ENCODE assay signal across 17 cellular contexts in the genomic region with DNA sequence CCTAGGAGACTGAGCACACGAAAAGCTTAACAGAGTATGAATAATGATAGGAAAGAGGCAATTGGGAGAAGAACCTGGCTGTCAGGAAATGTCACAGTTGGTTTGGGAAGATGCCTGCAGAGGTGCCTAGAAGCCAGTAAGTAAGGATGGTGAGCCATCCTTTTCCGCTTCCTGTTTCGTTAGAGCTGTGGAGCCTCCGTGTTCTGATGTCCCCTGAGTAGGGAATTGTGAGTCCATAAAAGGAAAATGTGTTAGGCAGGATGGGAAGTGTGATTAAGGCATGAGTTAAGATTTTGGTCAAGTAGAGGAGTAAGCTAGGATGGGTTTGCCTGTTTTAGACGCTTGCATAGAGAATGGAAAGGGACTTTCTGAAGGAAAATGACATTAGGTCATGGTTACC. TPM values are rescaled to one million over a fixed set of nuclear protein-coding genes. Genes with fewer than 3 reads are reported as not detected.
A peak's percentile ranks its signal among the peaks of the same experiment; 100 is the strongest.
DNase-seq lines count a peak whose midpoint lies in the region; ATAC-seq and TF ChIP-seq lines count a peak whose summit lies in the region.
"Had no signal": no experiment of that assay in that cellular context is flagged by ENCODE, and none has a peak within 500 bp of the region (broad histone marks: within the 10 kb centered on the region; RNA-seq: fewer than 3 reads in every experiment).

No MANE protein-coding gene starts in this region.

- H3K27me3 Mint-ChIP-seq in nephron (ENCODE audit: low read depth): no peaks in the 10 kb centered on the region

- ATAC-seq in HG03196 (IDR thresholded peaks at IDR 0.05; ENCODE audit: unreplicated experiment): no peak

- peaks cover 17% of the 10 kb centered on the region for H3K36me3 Mint-ChIP-seq in nephron (ENCODE audit: low read depth)

- no peaks in the 10 kb centered on the region for H3K27me3 ChIP-seq in HAP-1 (ENCODE audit: low read depth)
- H3K27me3 ChIP-seq: transverse colon had no signal

- H3K36me3 ChIP-seq in HAP-1 (replicated peaks): peaks cover 5% of the 10 kb centered on the region; the same call in 1 of the 2 replicates
- H3K36me3 ChIP-seq: transverse colon had no signal

- DNase-seq in A172 (ENCODE audit: low spot score) (peak; percentile 49), RKO (ENCODE audit: low spot score) (peak; percentile 45), fibroblast of mammary gland (ENCODE audit: low read depth) (peak; percentile 63), medulla oblongata (ENCODE audit: extremely low spot score) (no peak), HAP-1 (ENCODE audit: low spot score in 2 of 2) (no peak)
- DNase-seq in central memory CD4-positive, alpha-beta T cell: no peak
- DNase-seq: 8988T; activated CD4-positive, CD25-positive, alpha-beta regulatory T cell; activated T-cell treated with anti-CD3 and anti-CD28 coated beads for 4 hours; Caco-2; kidney glomerular epithelial cell; NCI-H1930; transverse colon had no signal

- H3K4me3 ChIP-seq in fibroblast of mammary gland (ENCODE audit: control insufficient read depth, low read depth, low read length): no peak overlapping the region
- H3K4me3 ChIP-seq in HAP-1: no peak overlapping the region
- H3K4me3 ChIP-seq: SK-N-MC, transverse colon had no signal

- TF ChIP-seq CTCF in fibroblast of mammary gland (conservative IDR thresholded peaks at IDR 0.05; ENCODE audit: control insufficient read depth, insufficient read depth, low read depth, low read length) (no peak), nephron (IDR thresholded peaks at IDR 0.05; ENCODE audit: unreplicated experiment in 3 of 3) (no peak)

- H3K4me3 Mint-ChIP-seq in nephron: no peak overlapping the region
- H3K4me3 Mint-ChIP-seq: neural crest cell had no signal

- H3K4me1 Mint-ChIP-seq in nephron: peaks cover 27% of the 10 kb centered on the region

- in situ Hi-C loops in HAP-1 (cut with MboI; ENCODE audit: low sequenced_read_pairs): no loop called here

- peak overlapping the region in 2 of 3 experiments; percentile 0 to 8 for H3K27ac Mint-ChIP-seq in nephron

- H3K4me1 ChIP-seq in HAP-1: peaks cover 12% of the 10 kb centered on the region; the same call in 1 of the 2 replicates
- H3K4me1 ChIP-seq: Caco-2 had no signal

- no peaks in the 10 kb centered on the region for H3K9me3 Mint-ChIP-seq in nephron
- H3K9me3 Mint-ChIP-seq: neural crest cell had no signal

- no peaks in the 10 kb centered on the region for H3K9me3 ChIP-seq in HAP-1
- H3K9me3 ChIP-seq: Caco-2, transverse colon had no signal

RNA-seq across cellular contexts. Expression of a gene that starts 9.0 kb away (rescaled TPM):
- total RNA-seq in A172 (2014; rRNA removed; shearing (Covaris generic)): 209 and 218 TPM in 2 replicates

Comparison
In these comparisons a context has a peak if more than half of its experiments do, and no peak if none do; other contexts are left out.
1. DNase-seq: peak in A172 (single experiment), RKO (single experiment) and fibroblast of mammary gland (single experiment); none in central memory CD4-positive, alpha-beta T cell (single experiment), medulla oblongata (single experiment) and HAP-1 (0 of 2).